8 cellular contexts compared by ENCODE assay signal in the genomic region with DNA sequence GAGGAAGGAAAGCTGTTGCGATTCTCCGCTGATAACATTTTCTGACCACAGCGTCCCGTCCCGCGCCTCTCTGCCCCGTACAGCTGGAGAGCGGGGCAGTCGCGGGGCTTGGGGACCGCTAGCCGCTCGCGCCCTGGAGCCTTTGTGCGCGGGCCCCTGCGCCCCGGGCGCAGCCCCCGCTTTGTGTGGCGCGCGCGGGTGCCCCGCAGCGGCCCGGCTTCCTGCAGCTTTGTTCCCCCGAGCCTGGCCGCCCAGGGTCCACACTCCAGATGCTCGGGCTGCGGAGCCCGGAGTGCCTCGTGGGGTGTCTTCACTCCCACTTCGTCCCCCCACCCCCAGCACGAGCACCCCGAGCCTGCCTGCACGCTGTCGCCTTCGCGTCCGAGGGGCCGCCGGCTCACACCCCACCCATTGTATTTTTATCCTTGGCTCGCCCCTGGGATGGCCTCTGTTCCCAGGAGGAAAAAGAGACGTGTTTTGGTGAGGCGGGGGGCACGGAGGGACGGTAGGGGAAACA. TPM values are rescaled to one million over a fixed set of nuclear protein-coding genes. Genes with fewer than 3 reads are reported as not detected.
A peak's percentile ranks its signal among the peaks of the same experiment; 100 is the strongest.
DNase-seq lines count a peak whose midpoint lies in the region; ATAC-seq, FAIRE-seq and TF ChIP-seq lines count a peak whose summit lies in the region.

No MANE protein-coding gene starts in this region.

- TF ChIP-seq CTCF in IMR-90 (conservative IDR thresholded peaks at IDR 0.05; ENCODE audit: low read depth, low read length) (no peak), stomach (IDR thresholded peaks at IDR 0.05) (no peak)

- peak overlapping the region; percentile 80 for H3K4ac ChIP-seq in IMR-90 (ENCODE audit: low read depth, low read length)

- H3K4me1 ChIP-seq in BLaER1, result peaks cover 50% of the 10 kb centered on the region
- H3K4me1 ChIP-seq in IMR-90 (ENCODE audit: control insufficient read depth, insufficient read depth, low read length), result peaks cover 2% of the 10 kb centered on the region; the same call in 1 of the 2 replicates
- H3K4me1 ChIP-seq in adipocyte (ENCODE audit: control insufficient read depth, insufficient read depth, low read length), result peaks cover 35% of the 10 kb centered on the region
- peaks cover 19 to 67% (median 57%) of the 10 kb centered on the region in 4 donors for H3K4me1 ChIP-seq in stomach

- peak overlapping the region; percentile 84; the same call in 1 of the 2 replicates for H3K14ac ChIP-seq in IMR-90 (replicated peaks; ENCODE audit: low read depth, low read length)

- H4K20me1 ChIP-seq in BLaER1 (peaks cover 52% of the 10 kb centered on the region), IMR-90 (ENCODE audit: insufficient read depth, low read length) (peaks cover 3% of the 10 kb centered on the region; the same call in 1 of the 2 replicates)

- H3K9ac ChIP-seq in BLaER1 (peak overlapping the region; percentile 98), IMR-90 (ENCODE audit: low read depth, low read length) (peak overlapping the region; percentile 81), adipocyte (ENCODE audit: low read length) (peak overlapping the region; percentile 89)

- peak overlapping the region; percentile 19; the same call in 1 of the 2 replicates for H4K5ac ChIP-seq in IMR-90 (ENCODE audit: low read depth, low read length)

- H3K4me2 ChIP-seq in BLaER1 (peak overlapping the region; percentile 92), IMR-90 (ENCODE audit: low read depth, low read length) (peak overlapping the region; percentile 83)

- 0% methylated on average over 3 of the region's 48 CpGs; no CpG with 5 or more reads in 1 of the 2 experiments for WGBS in IMR-90 (ENCODE audit: extremely low coverage in 2 of 2, insufficient read length in 1 of 2), 2 experiments
- WGBS in stomach, 5 donors, result 0 to 1% (median 0%) methylated on average over 15 to 48 of the region's 48 CpGs

- FAIRE-seq in HTR-8/SVneo (lab: Jason Lieb, UNC), result no peak

- H2AK5ac ChIP-seq in IMR-90 (ENCODE audit: low read depth, low read length), result no peak overlapping the region

- H3K79me1 ChIP-seq in IMR-90 (ENCODE audit: low read depth in 1 of 2, low read length in 2 of 2), result peaks cover 8 to 36% of the 10 kb centered on the region in 2 experiments

- POLR2A ChIA-PET in IMR-90 (lab: Charles Lee; ENCODE audit: unreplicated experiment), result no interaction called here

- no peak for TF ChIP-seq EP300 in stomach (IDR thresholded peaks at IDR 0.05)

- in situ Hi-C loops in IMR-90 (cut with MboI; ENCODE audit: low sequenced_read_pairs), result no loop called here

- H2AFZ ChIP-seq in IMR-90 (replicated peaks; ENCODE audit: low read length, poor library complexity), result peak overlapping the region; percentile 98

- peaks cover 33% of the 10 kb centered on the region for H3K36me3 ChIP-seq in BLaER1
- H3K36me3 ChIP-seq in IMR-90 (ENCODE audit: control insufficient read depth, insufficient read depth, low read length), result no peaks in the 10 kb centered on the region
- H3K36me3 ChIP-seq in adipocyte (ENCODE audit: control insufficient read depth, insufficient read depth, low read length, severe bottlenecking), result no peaks in the 10 kb centered on the region
- peaks cover 0 to 4% (median 0%) of the 10 kb centered on the region in 4 donors for H3K36me3 ChIP-seq in stomach

- TF ChIP-seq POLR2A in IMR-90 (IDR thresholded peaks at IDR 0.05; ENCODE audit: low read depth, low read length), result no peak
- TF ChIP-seq POLR2A in stomach (IDR thresholded peaks at IDR 0.05), result no peak

- H2BK5ac ChIP-seq in IMR-90 (ENCODE audit: low read depth, low read length, poor library complexity, severe bottlenecking), result peak overlapping the region; percentile 72

- no TSS peak for BruUV-seq in IMR-90 (replicated peaks; lab: Mats Ljungman, UMichigan)

- H4K91ac ChIP-seq in IMR-90 (ENCODE audit: insufficient read depth, low read depth, low read length), result peak overlapping the region; percentile 40

- dilution Hi-C loops in IMR-90 (cut with HindIII; ENCODE audit: low sequenced_read_pairs, unreplicated experiment), result no loop called here

- TF ChIP-seq RAD21 in IMR-90 (IDR thresholded peaks at IDR 0.05; ENCODE audit: low read length), result no peak

- peak overlapping the region; percentile 33; the same call in 1 of the 2 replicates for H2BK120ac ChIP-seq in IMR-90 (ENCODE audit: low read depth, low read length)

- CTCF ChIA-PET in IMR-90 (lab: Yijun Ruan, JAX), result interaction anchor here (0.6 to 1.9 kb wide), 12 partner anchors 20 to 324 kb away, joined by 3 to 11 read pairs (median 4); no protein-coding TSS in a partner anchor

- H4K8ac ChIP-seq in IMR-90 (ENCODE audit: low read depth in 2 of 2, low read length in 2 of 2), result peak overlapping the region in 1 of 2 experiments; percentile 75; a peak in 1 of 4 replicates

- H2AK9ac ChIP-seq in IMR-90 (replicated peaks; ENCODE audit: low read depth, low read length, poor library complexity), result peak overlapping the region; percentile 87

- peak overlapping the region; percentile 90 for H3K23ac ChIP-seq in IMR-90 (ENCODE audit: low read depth, low read length)

- peak overlapping the region; percentile 21; the same call in 1 of the 3 replicates for H2BK15ac ChIP-seq in IMR-90 (ENCODE audit: low read depth, low read length)

- peak overlapping the region; percentile 80 for H3K56ac ChIP-seq in IMR-90 (ENCODE audit: extremely low read depth, insufficient read depth, low read length)

- peak overlapping the region; percentile 6; the same call in 1 of the 2 replicates for H3K18ac ChIP-seq in IMR-90 (ENCODE audit: low read depth, low read length)

- H3K4me3 ChIP-seq in BLaER1, result peak overlapping the region; percentile 99
- H3K4me3 ChIP-seq in IMR-90 (ENCODE audit: insufficient read depth, low read depth, low read length), result peak overlapping the region; percentile 96
- H3K4me3 ChIP-seq in adipocyte (ENCODE audit: low read length), result peak overlapping the region; percentile 92
- peak overlapping the region; percentile 86 for H3K4me3 ChIP-seq in iPS-18c (ENCODE audit: insufficient read depth, low read depth, low read length)
- peak overlapping the region; percentile 69 to 98 (median 82) for H3K4me3 ChIP-seq in stomach

- no peak overlapping the region; the same call in 1 of the 2 replicates for H2BK20ac ChIP-seq in IMR-90 (ENCODE audit: low read depth, low read length)

- no peaks in the 10 kb centered on the region for H3K9me3 ChIP-seq in BLaER1
- H3K9me3 ChIP-seq in IMR-90 (ENCODE audit: control insufficient read depth, insufficient read depth, low read length), result no peaks in the 10 kb centered on the region
- H3K9me3 ChIP-seq in adipocyte (ENCODE audit: control insufficient read depth, low read length), result no peaks in the 10 kb centered on the region
- no peaks in the 10 kb centered on the region for H3K9me3 ChIP-seq in iPS-18c (ENCODE audit: control insufficient read depth, insufficient read depth, low read length)
- no peaks in the 10 kb centered on the region for H3K9me3 ChIP-seq in stomach

- H3K9me1 ChIP-seq in IMR-90 (ENCODE audit: insufficient read depth, low read length), result no peaks in the 10 kb centered on the region; the same call in 1 of the 2 replicates

- peak overlapping the region; percentile 98 for H3K27ac ChIP-seq in BLaER1
- H3K27ac ChIP-seq in IMR-90 (ENCODE audit: insufficient read depth, low read length), result peak overlapping the region; percentile 65
- H3K27ac ChIP-seq in stomach, result peak overlapping the region; percentile 81 to 89 (median 88)

- ATAC-seq in GM19463 (IDR thresholded peaks at IDR 0.05; ENCODE audit: unreplicated experiment), result peak; percentile 7
- ATAC-seq in IMR-90 (ENCODE audit: low read depth), result peak; percentile 45

- intact Hi-C loops in IMR-90 (cut with micrococcal nuclease) (loop anchor here (1.0 to 10.0 kb wide), 4 partner anchors 108 to 322 kb away; no protein-coding TSS in a partner anchor), stomach (cut with DNase I; ENCODE audit: low total_unique reads) (loop anchor here (10.0 kb wide), 1 partner anchor 108 kb away; no protein-coding TSS in a partner anchor)

- no peak for DNase-seq in IMR-90
- no peak for DNase-seq in adipocyte (ENCODE audit: low read depth)
- DNase-seq in stomach, result no peak
- DNase-seq in HTR-8/SVneo (ENCODE audit: insufficient read length, low spot score), result no peak
- DNase-seq in Ammon's horn (ENCODE audit: low spot score), result no peak

- H3K27me3 ChIP-seq in BLaER1 (no peaks in the 10 kb centered on the region), IMR-90 (ENCODE audit: control insufficient read depth, insufficient read depth, low read length) (no peaks in the 10 kb centered on the region), adipocyte (replicated peaks; ENCODE audit: control insufficient read depth, insufficient read depth, low read length) (no peaks in the 10 kb centered on the region), stomach (no peaks in the 10 kb centered on the region)

TF ChIP-seq in IMR-90, 13 proteins besides CTCF, POLR2A, EP300 and RAD21:
- no peak for TF ChIP-seq SMC3 (IDR thresholded peaks at IDR 0.05; ENCODE audit: low read depth, low read length)
- TF ChIP-seq MAZ (IDR thresholded peaks at IDR 0.05; ENCODE audit: borderline replicate concordance, low read depth, low read length), result no peak

RNA-seq across cellular contexts. Expression of gene TMEM131L, which starts 0.5 kb away (rescaled TPM):
- total RNA-seq in IMR-90 (2012; rRNA removed) (16.1 and 23.8 TPM in 2 replicates), stomach (10 to 100 TPM; 12.9 to 40.0 (median 19.1) TPM)
- polyA plus RNA-seq in IMR-90 (2012; rRNA removed) (8.2 and 8.4 TPM in 2 replicates), stomach (1 to 10 TPM; 2.4 to 4.4 (median 2.7) TPM)
- polyA plus RNA-seq in IMR-90 (2012; cell fraction: cytosol; rRNA removed), result 3.9 and 4.9 TPM in 2 replicates
- polyA plus RNA-seq in IMR-90 (2012; cell fraction: nucleus; rRNA removed; ENCODE audit: low replicate concordance), result 10.1 and 26.3 TPM in 2 replicates
